Comparison of ENCODE assay signal across 8 cellular contexts in genomic region chr10:24722131-24722675, GRCh38. TPM values are rescaled to one million over a fixed set of nuclear protein-coding genes. Genes with fewer than 3 reads are reported as not detected.
DNase-seq lines count a peak whose midpoint lies in the region; ATAC-seq and TF ChIP-seq lines count a peak whose summit lies in the region.

No MANE protein-coding gene starts in this region.

- H3K4me1 ChIP-seq in RWPE2 (ENCODE audit: insufficient read depth, poor library complexity, severe bottlenecking) = peaks cover 27% of the 10 kb centered on the region

- H3K27ac ChIP-seq in RWPE2 (ENCODE audit: poor library complexity, severe bottlenecking) = peak overlapping the region; percentile 83

- peaks cover 29% of the 10 kb centered on the region for H3K36me3 ChIP-seq in RWPE2 (ENCODE audit: low read depth)

- no peaks in the 10 kb centered on the region for H3K27me3 ChIP-seq in RWPE2 (ENCODE audit: insufficient read depth, poor library complexity, severe bottlenecking)

- H3K4me3 ChIP-seq in RWPE2 (ENCODE audit: severe bottlenecking) (peak overlapping the region; percentile 87), fibroblast of pulmonary artery (replicated peaks; ENCODE audit: low read depth, low read length) (peak overlapping the region; percentile 87), skeletal muscle cell (ENCODE audit: low read depth, low read length) (peak overlapping the region; percentile 73)

- ATAC-seq in GM19328 (IDR thresholded peaks at IDR 0.05; ENCODE audit: unreplicated experiment) = peak; percentile 1
- ATAC-seq in RWPE2 (ENCODE audit: low read depth) = no peak
- ATAC-seq in GM18870 (IDR thresholded peaks at IDR 0.05; ENCODE audit: unreplicated experiment) = no peak

- DNase-seq in A172 (ENCODE audit: low spot score) = peak; percentile 18
- no peak for DNase-seq in RWPE2 (ENCODE audit: low spot score)
- DNase-seq in fibroblast of pulmonary artery (ENCODE audit: low read depth) = peak; percentile 35
- no peak for DNase-seq in skeletal muscle cell (ENCODE audit: low read depth)
- no peak for DNase-seq in OCI-M2 (lab: John Stamatoyannopoulos, UW; ENCODE audit: unreplicated experiment)
- DNase-seq in mesenteric fat pad (ENCODE audit: low spot score) = no peak

- TF ChIP-seq CTCF in RWPE2 (IDR thresholded peaks at IDR 0.05; ENCODE audit: poor library complexity, severe bottlenecking) (no peak), fibroblast of pulmonary artery (IDR thresholded peaks at IDR 0.05; ENCODE audit: low read length, missing control alignments) (no peak)

- H3K9me3 ChIP-seq in RWPE2 (ENCODE audit: severe bottlenecking) = no peaks in the 10 kb centered on the region

RNA-seq across cellular contexts. Expression of gene ARHGAP21, which starts 1.5 kb away (rescaled TPM):
- total RNA-seq in A172 (2014; rRNA removed; shearing (Covaris generic)) = 45.4 and 56.2 TPM in 2 replicates
- total RNA-seq in mesenteric fat pad = 131 TPM

Comparison
In these comparisons a context has a peak if more than half of its experiments do, and no peak if none do; other contexts are left out.
1. DNase-seq: peak in A172 (single experiment) and fibroblast of pulmonary artery (single experiment); none in RWPE2 (single experiment), skeletal muscle cell (single experiment), OCI-M2 (single experiment) and mesenteric fat pad (single experiment).
2. Peak in every context shown above with its lines, with median percentiles within 50 percentile points of each other: H3K4me3 ChIP-seq.